ENCODE assay signal across 8 cellular contexts in genomic region chr4:88159137-88159725, GRCh38. TPM values are rescaled to one million over a fixed set of nuclear protein-coding genes. Genes with fewer than 3 reads are reported as not detected.
A peak's percentile ranks its signal among the peaks of the same experiment; 100 is the strongest.
DNase-seq lines count a peak whose midpoint lies in the region; ATAC-seq, FAIRE-seq and TF ChIP-seq lines count a peak whose summit lies in the region.

No MANE protein-coding gene starts in this region.

- no peak for DNase-seq in stimulated activated naive CD8-positive, alpha-beta T cell treated with anti-CD3 and anti-CD28 coated beads, Interleukin-15, Interleukin-2, amounts not matched to agents 100 U/mL and 50 U/mL, for 24 hours
- peak; percentile 15 for DNase-seq in HTR-8/SVneo (ENCODE audit: insufficient read length, low spot score)
- DNase-seq in K562 (ENCODE audit: extremely low read depth in 1 of 4, low spot score in 3 of 4) = no peak
- peak; percentile 30 to 43 for DNase-seq in left colon
- no peak for DNase-seq in thoracic aorta (ENCODE audit: low spot score)
- DNase-seq in NCI-H2029 treated with DMSO at 0.1 percent for 48 hours (lab: John Stamatoyannopoulos, UW) = no peak
- DNase-seq in MV-4-11 (lab: John Stamatoyannopoulos, UW) = no peak

- H3K4me1 Mint-ChIP-seq in stimulated activated naive CD8-positive, alpha-beta T cell treated with anti-CD3 and anti-CD28 coated beads, Interleukin-15, Interleukin-2, amounts not matched to agents 100 ng/mL and 50 ng/mL, for 24 hours (ENCODE audit: low read depth) = peaks cover 16% of the 10 kb centered on the region

- POLR2A ChIA-PET in K562 (lab: Yijun Ruan, JAX) = no interaction called here

- H3K4me3 ChIP-seq in K562 = peak overlapping the region; percentile 39
- peak overlapping the region; percentile 80 for H3K4me3 ChIP-seq in thoracic aorta

- FAIRE-seq in HTR-8/SVneo (lab: Jason Lieb, UNC) = no peak
- FAIRE-seq in K562 (lab: Jason Lieb, UNC) = no peak

- H3K36me3 Mint-ChIP-seq in stimulated activated naive CD8-positive, alpha-beta T cell treated with anti-CD3 and anti-CD28 coated beads, Interleukin-15, Interleukin-2, amounts not matched to agents 100 ng/mL and 50 ng/mL, for 24 hours (ENCODE audit: low read depth) = no peaks in the 10 kb centered on the region

- peak overlapping the region; percentile 61 for H3K27ac Mint-ChIP-seq in stimulated activated naive CD8-positive, alpha-beta T cell treated with anti-CD3 and anti-CD28 coated beads, Interleukin-15, Interleukin-2, amounts not matched to agents 100 ng/mL and 50 ng/mL, for 24 hours

- H3K27ac ChIP-seq in K562 (ENCODE audit: extremely low read depth, low read depth, low read length) (no peak overlapping the region), thoracic aorta (no peak overlapping the region)

- BruUV-seq in K562 (replicated peaks; lab: Mats Ljungman, UMichigan) = no TSS peak

- peak overlapping the region in 1 of 2 experiments; percentile 90; a peak in 3 of 4 replicates for H3K9ac ChIP-seq in K562 (ENCODE audit: insufficient read depth in 1 of 2, low read depth in 2 of 2, low read length in 2 of 2)

- ATAC-seq in stimulated activated naive CD8-positive, alpha-beta T cell treated with anti-CD3 and anti-CD28 coated beads, Interleukin-15, Interleukin-2, amounts not matched to agents 100 U/mL and 50 U/mL, for 24 hours = no peak
- ATAC-seq in K562 (peak; percentile 88), left colon (no peak), thoracic aorta (ENCODE audit: insufficient number of reproducible peaks, low FRiP score, low read depth) (no peak)

- peaks cover 21% of the 10 kb centered on the region for H3K27me3 Mint-ChIP-seq in stimulated activated naive CD8-positive, alpha-beta T cell treated with anti-CD3 and anti-CD28 coated beads, Interleukin-15, Interleukin-2, amounts not matched to agents 100 ng/mL and 50 ng/mL, for 24 hours

- TF ChIP-seq EP300 in K562 (IDR thresholded peaks at IDR 0.05; ENCODE audit: low read length) = no peak

- H3K9me1 ChIP-seq in K562 (ENCODE audit: control insufficient read depth, insufficient read depth, low read length) = no peaks in the 10 kb centered on the region

- in situ Hi-C loops in K562 (cut with MboI) = no loop called here

- intact Hi-C loops in K562 (cut with micrococcal nuclease) (no loop called here), left colon (cut with DNase I, micrococcal nuclease) (no loop called here)

- H2AFZ ChIP-seq in K562 (ENCODE audit: low read depth, low read length) = peak overlapping the region; percentile 94

- WGBS in K562 (ENCODE audit: insufficient coverage, low coverage, missing lambda C conversion rate) = 6% methylated on average over 19 of the region's 19 CpGs

- H3K4me1 ChIP-seq in K562 (replicated peaks in 1 of 2; ENCODE audit: control insufficient read depth in 2 of 2, insufficient read depth in 2 of 2, low read length in 2 of 2) = peaks cover 4 to 11% of the 10 kb centered on the region in 2 experiments; a peak in 3 of 5 replicates
- H3K4me1 ChIP-seq in thoracic aorta (ENCODE audit: control insufficient read depth in 1 of 2, low read depth in 2 of 2) = no peaks in the 10 kb centered on the region

- no peaks in the 10 kb centered on the region for H4K20me1 ChIP-seq in K562 (replicated peaks; ENCODE audit: control insufficient read depth, insufficient read depth, low read length)

- no peaks in the 10 kb centered on the region for H3K79me2 ChIP-seq in K562 (ENCODE audit: control insufficient read depth, insufficient read depth, low read length)

- CTCF ChIA-PET in K562 (lab: Yijun Ruan, JAX; ENCODE audit: low intra/inter-chr PET ratio) = no interaction called here

- no peak for TF ChIP-seq POLR2A in K562 (conservative IDR thresholded peaks at IDR 0.05)

- no peak for TF ChIP-seq CTCF in K562 (IDR thresholded peaks at IDR 0.05 in 2 of 3, conservative IDR thresholded peaks at IDR 0.05 in 1 of 3; ENCODE audit: insufficient read depth in 2 of 3, low read depth in 1 of 3, low read length in 3 of 3)
- no peak for TF ChIP-seq CTCF in thoracic aorta (IDR thresholded peaks at IDR 0.05)

- peak overlapping the region; percentile 83 for H3K4me3 Mint-ChIP-seq in stimulated activated naive CD8-positive, alpha-beta T cell treated with anti-CD3 and anti-CD28 coated beads, Interleukin-15, Interleukin-2, amounts not matched to agents 100 ng/mL and 50 ng/mL, for 24 hours

- H3K27me3 ChIP-seq in K562 (ENCODE audit: control insufficient read depth in 2 of 2, insufficient read depth in 2 of 2, low read length in 2 of 2) (peaks cover 4 to 16% of the 10 kb centered on the region in 2 experiments; a peak in 2 of 5 replicates), thoracic aorta (replicated peaks; ENCODE audit: insufficient read depth) (no peaks in the 10 kb centered on the region)

- no peaks in the 10 kb centered on the region for H3K36me3 ChIP-seq in K562 (ENCODE audit: control insufficient read depth, insufficient read depth, low read length)
- H3K36me3 ChIP-seq in thoracic aorta = no peaks in the 10 kb centered on the region

- H3K4me2 ChIP-seq in K562 (ENCODE audit: insufficient read depth, low read length) = peak overlapping the region; percentile 83

- H3K9me3 ChIP-seq in K562 (replicated peaks; ENCODE audit: control insufficient read depth, insufficient read depth, low read depth, low read length) (no peaks in the 10 kb centered on the region), thoracic aorta (no peaks in the 10 kb centered on the region)

- no peak for TF ChIP-seq RAD21 in K562 (CRISPR knock-in tag; conservative IDR thresholded peaks at IDR 0.05 in 1 of 2, IDR thresholded peaks at IDR 0.05 in 1 of 2)

- H3K9me3 Mint-ChIP-seq in stimulated activated naive CD8-positive, alpha-beta T cell treated with anti-CD3 and anti-CD28 coated beads, Interleukin-15, Interleukin-2, amounts not matched to agents 100 ng/mL and 50 ng/mL, for 24 hours = peaks cover under 1% of the 10 kb centered on the region

TF ChIP-seq in K562, 482 proteins besides CTCF, POLR2A, EP300 and RAD21 (continues in another document):
- peak in 1 of 2 experiments; percentile 2; a peak in 1 of 4 replicates for TF ChIP-seq HDAC1 (IDR thresholded peaks at IDR 0.05)
- TF ChIP-seq, protein P1, sequence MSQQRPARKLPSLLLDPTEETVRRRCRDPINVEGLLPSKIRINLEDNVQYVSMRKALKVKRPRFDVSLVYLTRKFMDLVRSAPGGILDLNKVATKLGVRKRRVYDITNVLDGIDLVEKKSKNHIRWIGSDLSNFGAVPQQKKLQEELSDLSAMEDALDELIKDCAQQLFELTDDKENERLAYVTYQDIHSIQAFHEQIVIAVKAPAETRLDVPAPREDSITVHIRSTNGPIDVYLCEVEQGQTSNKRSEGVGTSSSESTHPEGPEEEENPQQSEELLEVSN (IDR thresholded peaks at IDR 0.05; ENCODE audit: borderline replicate concordance in 1 of 2, extremely low read depth in 1 of 2, insufficient read depth in 1 of 2, insufficient read length in 1 of 2, low read depth in 1 of 2, low read length in 1 of 2, poor library complexity in 1 of 2, severe bottlenecking in 1 of 2) = peak in 1 of 2 experiments; percentile 3

RNA-seq across cellular contexts. Expression of gene ABCG2, which starts 0.8 kb away (rescaled TPM):
- total RNA-seq in K562 (2011; cell fraction: chromatin; rRNA removed; ENCODE audit: low replicate concordance) = 0.39 and 0.67 TPM in 2 replicates
- total RNA-seq in K562 (2011; cell fraction: nucleolus; rRNA removed) = 0.33 and 0.39 TPM in 2 replicates
- total RNA-seq in K562 (2011; cell fraction: nucleoplasm; rRNA removed) = 0.84 and 1.2 TPM in 2 replicates
- total RNA-seq in K562 (2014; rRNA removed) = not detected in 2 replicates
- total RNA-seq in K562 (2014; rRNA removed; fragmentation: Illumina TruSeq; extraction: Trizol) = 0.11 and 0.16 TPM in 2 replicates
- total RNA-seq in K562 (2015; rRNA removed; fragmentation: Illumina TruSeq; extraction: Trizol) = 0.11 TPM in 1 of 2 replicates, not detected in the other
- total RNA-seq in K562 (2021) = 0.04 TPM in 1 of 2 replicates, not detected in the other
- 0.01 and 0.36 TPM in 2 replicates for polyA plus RNA-seq in K562 (2011; rRNA removed)
- 0.03 and 0.33 TPM in 2 replicates for polyA plus RNA-seq in K562 (2011; cell fraction: cytosol; rRNA removed)
- 0.07 TPM in 1 of 2 replicates, not detected in the other for polyA plus RNA-seq in K562 (2011; cell fraction: nucleus; rRNA removed)
- 0.03 TPM in 2 replicates for polyA plus RNA-seq in K562 (2012)
- polyA plus RNA-seq in K562 (2014; fragmentation: Illumina TruSeq; extraction: Trizol) = 0.01 TPM in 1 of 2 replicates, not detected in the other
- under 1 TPM in 1 of 2 experiments, not detected in 1; 0.03 TPM for polyA plus RNA-seq in K562 (2014; fragmentation: Nextera tagmentation; extraction: Ambion mirVana)
- polyA plus RNA-seq in K562 (2014; rRNA removed) = not detected in 2 replicates
- polyA minus RNA-seq in K562 (2011; rRNA and poly(A)+ RNA removed) = 0.15 and 0.46 TPM in 2 replicates
- polyA minus RNA-seq in K562 (2011; cell fraction: cytosol; rRNA and poly(A)+ RNA removed) = 0.29 TPM in 1 of 2 replicates, not detected in the other
- not detected in 2 replicates for polyA minus RNA-seq in K562 (2011; cell fraction: nucleus; rRNA and poly(A)+ RNA removed)
- 10 to 100 TPM; 32.5 to 36.2 TPM for total RNA-seq in left colon
- 1 to 10 TPM; 2.4 to 7.3 TPM for total RNA-seq in thoracic aorta

Comparison
In these comparisons a context has a peak if more than half of its experiments do, and no peak if none do; other contexts are left out.
1. DNase-seq: peak in HTR-8/SVneo (single experiment) and left colon (2 of 2); none in stimulated activated naive CD8-positive, alpha-beta T cell treated with anti-CD3 and anti-CD28 coated beads, Interleukin-15, Interleukin-2, amounts not matched to agents 100 U/mL and 50 U/mL, for 24 hours (single experiment), K562 (0 of 4), thoracic aorta (single experiment), NCI-H2029 treated with DMSO at 0.1 percent for 48 hours (single experiment) and MV-4-11 (single experiment).
2. RNA of gene ABCG2, which starts 0.8 kb away (total RNA-seq): 32.5 to 36.2 TPM in left colon; 2.4 to 7.3 TPM in thoracic aorta and 0.04 to 1.2 TPM in K562; every median in the first group is over 4 times any median in the second.